7 cellular contexts compared by ENCODE assay signal in genomic region chr9:129140397-129141065, GRCh38. TPM values are rescaled to one million over a fixed set of nuclear protein-coding genes. Genes with fewer than 3 reads are reported as not detected.
DNase-seq lines count a peak whose midpoint lies in the region; ATAC-seq and TF ChIP-seq lines count a peak whose summit lies in the region.

No MANE protein-coding gene starts in this region.

- no peak overlapping the region for H2AFZ ChIP-seq in neuron (ENCODE audit: low read depth, low read length)

- H3K4me1 ChIP-seq in foreskin keratinocyte (peaks cover 27% of the 10 kb centered on the region), neuron (ENCODE audit: insufficient read depth, low read length) (peaks cover 75% of the 10 kb centered on the region)

- peaks cover 61% of the 10 kb centered on the region for H3K36me3 Mint-ChIP-seq in activated T-cell treated with anti-CD3 and anti-CD28 coated beads, Interleukin-2, amount 50 U/mL, for 24 hours (ENCODE audit: low read depth)

- peaks cover 47% of the 10 kb centered on the region for H3K4me1 Mint-ChIP-seq in activated T-cell treated with anti-CD3 and anti-CD28 coated beads, Interleukin-2, amount 50 U/mL, for 24 hours (ENCODE audit: low read depth)

- H3K27me3 ChIP-seq in GM06990 (replicated peaks; ENCODE audit: control insufficient read depth, insufficient read depth, low read length) = no peaks in the 10 kb centered on the region
- H3K27me3 ChIP-seq in H7 (ENCODE audit: control insufficient read depth, insufficient read depth, low read length) = no peaks in the 10 kb centered on the region
- H3K27me3 ChIP-seq in foreskin keratinocyte = no peaks in the 10 kb centered on the region
- no peaks in the 10 kb centered on the region for H3K27me3 ChIP-seq in neuron (ENCODE audit: insufficient read depth, low read length)

- peak overlapping the region; percentile 97 for H3K27ac Mint-ChIP-seq in activated T-cell treated with anti-CD3 and anti-CD28 coated beads, Interleukin-2, amount 50 U/mL, for 24 hours

- peak; percentile 29 for ATAC-seq in foreskin keratinocyte

- no peaks in the 10 kb centered on the region for H3K27me3 Mint-ChIP-seq in activated T-cell treated with anti-CD3 and anti-CD28 coated beads, Interleukin-2, amount 50 U/mL, for 24 hours

- peak overlapping the region; percentile 52 for H3K4me3 ChIP-seq in GM06990 (replicated peaks; ENCODE audit: low read depth, low read length)
- H3K4me3 ChIP-seq in H7 (ENCODE audit: insufficient read depth, low read depth, low read length) = peak overlapping the region; percentile 33
- H3K4me3 ChIP-seq in neuron (ENCODE audit: low read length) = peak overlapping the region; percentile 45

- peak overlapping the region; percentile 98 for H3K27ac ChIP-seq in foreskin keratinocyte

- TF ChIP-seq CTCF in GM06990 (IDR thresholded peaks at IDR 0.05; ENCODE audit: insufficient read depth, low read length, poor library complexity, severe bottlenecking) (no peak), foreskin keratinocyte (conservative IDR thresholded peaks at IDR 0.05) (no peak), GM13977 (IDR thresholded peaks at IDR 0.05; ENCODE audit: extremely low read depth, insufficient read depth, missing control alignments) (no peak)

- H3K36me3 ChIP-seq in GM06990 (ENCODE audit: control insufficient read depth, insufficient read depth, low read length) (peaks cover 22% of the 10 kb centered on the region), H7 (replicated peaks; ENCODE audit: control insufficient read depth, insufficient read depth, low read length) (peaks cover 13% of the 10 kb centered on the region), neuron (ENCODE audit: insufficient read depth, low read length) (peaks cover 29% of the 10 kb centered on the region)

- DNase-seq in GM06990 (ENCODE audit: extremely low read depth, insufficient read length) = peak; percentile 30
- peak; percentile 80 for DNase-seq in H7
- DNase-seq in NCI-H1092 (lab: John Stamatoyannopoulos, UW) = peak; percentile 40
- peak; percentile 67 for DNase-seq in activated T-cell treated with anti-CD3 and anti-CD28 coated beads, Interleukin-2, amount 50 U/mL, for 24 hours
- no peak for DNase-seq in foreskin keratinocyte
- DNase-seq in GM13977 (ENCODE audit: low spot score) = no peak

- H3K9me3 ChIP-seq in neuron (ENCODE audit: low read length) = no peaks in the 10 kb centered on the region

- in situ Hi-C loops in GM13977 (cut with MboI; ENCODE audit: low pct_unique_long_range_greater_than_20kb, low sequenced_read_pairs, unreplicated experiment) = loop anchor here (25.0 kb wide), 1 partner anchor 647 kb away; no protein-coding TSS in a partner anchor

- no peaks in the 10 kb centered on the region for H3K9me3 Mint-ChIP-seq in activated T-cell treated with anti-CD3 and anti-CD28 coated beads, Interleukin-2, amount 50 U/mL, for 24 hours

- H3K4me3 Mint-ChIP-seq in activated T-cell treated with anti-CD3 and anti-CD28 coated beads, Interleukin-2, amount 50 U/mL, for 24 hours = peak overlapping the region; percentile 81

RNA-seq across cellular contexts. Expression of gene PTPA, which starts 29.3 kb away (rescaled TPM):
- 160 and 166 TPM in 2 replicates for total RNA-seq in H7 (2014; rRNA removed; shearing (Covaris generic))
- 106 and 109 TPM in 2 replicates for total RNA-seq in foreskin keratinocyte
- polyA plus RNA-seq in foreskin keratinocyte = 119 and 126 TPM in 2 replicates

RNA-seq across cellular contexts. Expression of gene CRAT, which starts 29.9 kb away (rescaled TPM):
- 13.6 and 14.9 TPM in 2 replicates for total RNA-seq in H7 (2014; rRNA removed; shearing (Covaris generic))
- total RNA-seq in foreskin keratinocyte = 9.0 and 9.6 TPM in 2 replicates
- 10.1 and 10.9 TPM in 2 replicates for polyA plus RNA-seq in foreskin keratinocyte

RNA-seq across cellular contexts. Expression of gene IER5L, which starts 37.5 kb away (rescaled TPM):
- 11.1 and 13.3 TPM in 2 replicates for total RNA-seq in H7 (2014; rRNA removed; shearing (Covaris generic))
- 10.7 and 11.6 TPM in 2 replicates for total RNA-seq in foreskin keratinocyte
- 12.8 and 13.8 TPM in 2 replicates for polyA plus RNA-seq in foreskin keratinocyte

RNA-seq across cellular contexts. Expression of gene DOLPP1, which starts 59.6 kb away (rescaled TPM):
- total RNA-seq in H7 (2014; rRNA removed; shearing (Covaris generic)) = 41.3 and 42.5 TPM in 2 replicates
- total RNA-seq in foreskin keratinocyte = 18.4 and 20.2 TPM in 2 replicates
- 17.9 and 21.0 TPM in 2 replicates for polyA plus RNA-seq in foreskin keratinocyte

Comparison
In these comparisons a context has a peak if more than half of its experiments do, and no peak if none do; other contexts are left out.
1. DNase-seq: peak in GM06990 (single experiment), H7 (single experiment), NCI-H1092 (single experiment) and activated T-cell treated with anti-CD3 and anti-CD28 coated beads, Interleukin-2, amount 50 U/mL, for 24 hours (single experiment); none in foreskin keratinocyte (0 of 2) and GM13977 (single experiment).
2. Peak in every context shown above with its lines, with median percentiles within 50 percentile points of each other: H3K4me3 ChIP-seq.